In the genomic region with DNA sequence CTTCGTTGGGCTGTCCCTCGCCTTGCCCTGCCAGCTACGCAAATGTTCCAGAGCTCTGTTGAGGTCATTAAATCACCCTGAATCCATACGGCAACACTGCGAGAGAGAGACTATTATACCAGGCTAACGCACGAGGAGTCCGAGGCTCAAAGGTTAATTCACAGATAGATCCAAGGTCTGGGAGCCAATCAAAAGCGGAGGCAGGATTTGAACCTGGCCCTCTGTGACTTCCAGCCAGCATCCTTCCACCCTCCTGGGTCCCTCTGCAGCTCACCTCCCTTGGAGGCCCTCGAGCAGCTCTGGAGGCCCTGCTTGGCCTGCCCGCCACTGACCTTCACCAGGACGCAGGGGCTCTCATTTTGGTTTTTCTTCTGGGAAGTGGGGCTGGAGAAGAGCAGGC, we compare ENCODE assay signal across 10 cellular contexts. TPM values are rescaled to one million over a fixed set of nuclear protein-coding genes. Genes with fewer than 3 reads are reported as not detected.
DNase-seq lines count a peak whose midpoint lies in the region; ATAC-seq and TF ChIP-seq lines count a peak whose summit lies in the region.
"Had no signal": no experiment of that assay in that cellular context is flagged by ENCODE, and none has a peak within 500 bp of the region (broad histone marks: within the 10 kb centered on the region; RNA-seq: fewer than 3 reads in every experiment).

No MANE protein-coding gene starts in this region.

- no peak for ATAC-seq in CD4-positive, alpha-beta T cell (ENCODE audit: poor library complexity)
- ATAC-seq in psoas muscle: no peak
- ATAC-seq in GM18519 (IDR thresholded peaks at IDR 0.05; ENCODE audit: low FRiP score, unreplicated experiment): no peak

- no peaks in the 10 kb centered on the region for H3K9me2 ChIP-seq in MM.1S (replicated peaks; ENCODE audit: insufficient read depth, low read length)

- no peak overlapping the region for H3K27ac ChIP-seq in CD4-positive, alpha-beta T cell (ENCODE audit: low read depth, low read length)
- H3K27ac ChIP-seq in MM.1S (ENCODE audit: low read length) (no peak overlapping the region), psoas muscle (peak overlapping the region; percentile 23), endodermal cell (ENCODE audit: low read depth, low read length) (no peak overlapping the region)
- H3K27ac ChIP-seq in effector memory CD4-positive, alpha-beta T cell (ENCODE audit: insufficient read depth, low read length, poor library complexity, severe bottlenecking): no peak overlapping the region

- peak overlapping the region; percentile 17 for H3K27ac Mint-ChIP-seq in CD4-positive, alpha-beta T cell
- H3K27ac Mint-ChIP-seq in endodermal cell: no peak overlapping the region

- H3K4me2 ChIP-seq in MM.1S (ENCODE audit: low read depth, low read length): peak overlapping the region; percentile 69; the same call in 1 of the 2 replicates

- H2AFZ ChIP-seq in MM.1S (ENCODE audit: low read length): no peak overlapping the region

- H3F3A ChIP-seq in MM.1S (ENCODE audit: insufficient read depth, low read length): 0 out of 2 replicates have a peak, but pooled peaks cover 6% of the 10 kb centered on the region

- WGBS in psoas muscle, 3 donors: 82 to 90% (median 87%) methylated on average over 12 of the region's 12 CpGs
- WGBS in endodermal cell (ENCODE audit: insufficient coverage in 1 of 2, insufficient read length in 1 of 2), 2 experiments: 93 to 95% methylated on average over 9 to 12 of the region's 12 CpGs

- no peak overlapping the region for H3K4me3 ChIP-seq in MM.1S (ENCODE audit: low read length)
- peak overlapping the region; percentile 62 for H3K4me3 ChIP-seq in effector memory CD4-positive, alpha-beta T cell (ENCODE audit: insufficient read depth, low read depth, low read length, poor library complexity, severe bottlenecking)
- H3K4me3 ChIP-seq in psoas muscle: no peak overlapping the region
- no peak overlapping the region for H3K4me3 ChIP-seq in endodermal cell (ENCODE audit: low read length)

- no peak for TF ChIP-seq CTCF in CD4-positive, alpha-beta T cell (IDR thresholded peaks at IDR 0.05)
- TF ChIP-seq CTCF in MM.1S (IDR thresholded peaks at IDR 0.05; ENCODE audit: low read length): no peak
- TF ChIP-seq CTCF in psoas muscle (IDR thresholded peaks at IDR 0.05): no peak
- TF ChIP-seq CTCF in endodermal cell (conservative IDR thresholded peaks at IDR 0.05): no peak

- H3K79me2 ChIP-seq in MM.1S (ENCODE audit: low read length): no peaks in the 10 kb centered on the region

- no peaks in the 10 kb centered on the region for H3K27me3 Mint-ChIP-seq in CD4-positive, alpha-beta T cell
- no peaks in the 10 kb centered on the region for H3K27me3 Mint-ChIP-seq in endodermal cell (ENCODE audit: insufficient read depth)

- intact Hi-C loops in CD4-positive, alpha-beta T cell (cut with DNase I, micrococcal nuclease): loop anchor here in 1 of 2 experiments (5.0 to 10.0 kb wide), 3 partner anchors 68 to 320 kb away; partner anchors contain the start of genes STX6 and XPR1
- intact Hi-C loops in psoas muscle (cut with DNase I): loop anchor here in 1 of 2 donors (5.0 kb wide), 1 partner anchor 183 kb away; no protein-coding TSS in a partner anchor

- CTCF ChIA-PET in CD4-positive, alpha-beta T cell (lab: Charles Lee): no interaction called here

- no peaks in the 10 kb centered on the region for H3K4me1 ChIP-seq in MM.1S (ENCODE audit: low read length)
- peaks cover 4% of the 10 kb centered on the region for H3K4me1 ChIP-seq in effector memory CD4-positive, alpha-beta T cell (ENCODE audit: control insufficient read depth, insufficient read depth, low read length, poor library complexity, severe bottlenecking)
- peaks cover 39% of the 10 kb centered on the region for H3K4me1 ChIP-seq in psoas muscle
- no peaks in the 10 kb centered on the region for H3K4me1 ChIP-seq in endodermal cell (ENCODE audit: control insufficient read depth, insufficient read depth, low read length)
- H3K4me1 ChIP-seq: pancreas had no signal

- POLR2A ChIA-PET in CD4-positive, alpha-beta T cell (lab: Charles Lee): interaction anchor here (0.5 to 0.8 kb wide), 2 partner anchors 78 to 1249 kb away, joined by 3 to 4 read pairs; no protein-coding TSS in a partner anchor

- no peak overlapping the region; the same call in 1 of the 2 replicates for H3K9ac ChIP-seq in MM.1S (ENCODE audit: low read length)
- no peak overlapping the region for H3K9ac ChIP-seq in endodermal cell (ENCODE audit: extremely low read depth, low read length, poor library complexity, severe bottlenecking)

- no peaks in the 10 kb centered on the region for H3K27me3 ChIP-seq in CD4-positive, alpha-beta T cell (ENCODE audit: control insufficient read depth, insufficient read depth, low read length)
- H3K27me3 ChIP-seq in MM.1S (replicated peaks; ENCODE audit: insufficient read depth, low read length): no peaks in the 10 kb centered on the region
- H3K27me3 ChIP-seq in effector memory CD4-positive, alpha-beta T cell (replicated peaks; ENCODE audit: control insufficient read depth, insufficient read depth, low read length, poor library complexity, severe bottlenecking): no peaks in the 10 kb centered on the region
- H3K27me3 ChIP-seq in psoas muscle (ENCODE audit: insufficient read depth in 3 of 3, low read length in 2 of 3): no peaks in the 10 kb centered on the region
- H3K27me3 ChIP-seq in endodermal cell (ENCODE audit: control insufficient read depth, insufficient read depth, low read length, poor library complexity, severe bottlenecking): no peaks in the 10 kb centered on the region
- H3K27me3 ChIP-seq: pancreas had no signal

- peaks cover 19% of the 10 kb centered on the region for H3K36me3 Mint-ChIP-seq in CD4-positive, alpha-beta T cell (ENCODE audit: low read depth)
- H3K36me3 Mint-ChIP-seq in endodermal cell (ENCODE audit: low read depth): peaks cover 32% of the 10 kb centered on the region

- no peaks in the 10 kb centered on the region for H4K20me1 ChIP-seq in MM.1S (ENCODE audit: insufficient read depth, low read length)

- no peaks in the 10 kb centered on the region for H3K9me3 Mint-ChIP-seq in CD4-positive, alpha-beta T cell
- H3K9me3 Mint-ChIP-seq in endodermal cell: peaks cover 14% of the 10 kb centered on the region

- H3K4me1 Mint-ChIP-seq in CD4-positive, alpha-beta T cell (ENCODE audit: low read depth): peaks cover 4% of the 10 kb centered on the region
- H3K4me1 Mint-ChIP-seq in endodermal cell: no peaks in the 10 kb centered on the region

- peak overlapping the region; percentile 72 for H3K4me3 Mint-ChIP-seq in CD4-positive, alpha-beta T cell
- no peak overlapping the region for H3K4me3 Mint-ChIP-seq in endodermal cell

- H3K9me3 ChIP-seq in CD4-positive, alpha-beta T cell (ENCODE audit: control insufficient read depth, low read length): no peaks in the 10 kb centered on the region
- no peaks in the 10 kb centered on the region for H3K9me3 ChIP-seq in MM.1S (replicated peaks; ENCODE audit: insufficient read depth, low read length)
- no peaks in the 10 kb centered on the region for H3K9me3 ChIP-seq in effector memory CD4-positive, alpha-beta T cell (ENCODE audit: control insufficient read depth, low read length)
- no peaks in the 10 kb centered on the region for H3K9me3 ChIP-seq in psoas muscle
- H3K9me3 ChIP-seq in endodermal cell (ENCODE audit: control insufficient read depth, low read length): peaks cover 7% of the 10 kb centered on the region
- H3K9me3 ChIP-seq: pancreas had no signal

- no peaks in the 10 kb centered on the region for H3K36me3 ChIP-seq in MM.1S (replicated peaks; ENCODE audit: insufficient read depth, low read length)
- H3K36me3 ChIP-seq in effector memory CD4-positive, alpha-beta T cell (ENCODE audit: control insufficient read depth, insufficient read depth, low read length): no peaks in the 10 kb centered on the region
- H3K36me3 ChIP-seq in psoas muscle (ENCODE audit: insufficient read depth in 1 of 2, low read depth in 1 of 2): peaks cover 0 to 8% of the 10 kb centered on the region in 2 donors
- H3K36me3 ChIP-seq in endodermal cell (ENCODE audit: control insufficient read depth, insufficient read depth, low read length): peaks cover 15% of the 10 kb centered on the region
- H3K36me3 ChIP-seq: pancreas had no signal

- DNase-seq in CD4-positive, alpha-beta T cell: no peak
- DNase-seq in MM.1S: no peak
- DNase-seq in effector memory CD4-positive, alpha-beta T cell: no peak
- DNase-seq in psoas muscle: no peak
- no peak for DNase-seq in NCI-H2171 treated with DMSO at 0.1 percent for 48 hours (lab: John Stamatoyannopoulos, UW)
- no peak for DNase-seq in endodermal cell
- no peak for DNase-seq in NCI-H187 treated with DMSO at 0.1 percent for 48 hours (lab: John Stamatoyannopoulos, UW)
- DNase-seq: NCI-H2107 had no signal

RNA-seq across cellular contexts. Expression of gene KIAA1614, which starts 42.1 kb away (rescaled TPM):
- under 1 TPM; 0.14 to 0.20 TPM for total RNA-seq in CD4-positive, alpha-beta T cell
- total RNA-seq in psoas muscle (1 to 10 TPM in 2 of 4 donors, under 1 TPM in 2; 0.84 to 1.1 (median 0.95) TPM), endodermal cell (1 to 10 TPM; 3.3 to 5.8 TPM)
- polyA plus RNA-seq in psoas muscle: 1 to 10 TPM in 1 of 3 donors, under 1 TPM in 2; 0.45 to 1.6 (median 0.47) TPM
- 1.2 TPM for polyA plus RNA-seq in endodermal cell (2013, experiment 1 of 2)
- polyA plus RNA-seq in endodermal cell (2013, experiment 2 of 2): 1.3 TPM
